Comparison of ENCODE assay signal across 20 cellular contexts in genomic region chr1:232057217-232057895, GRCh38.
"Had no signal": no experiment of that assay in that cellular context is flagged by ENCODE, and none has a peak within 500 bp of the region (broad histone marks: within the 10 kb centered on the region; RNA-seq: fewer than 3 reads in every experiment).

No MANE protein-coding gene starts in this region.

- FAIRE-seq: kidney had no signal

- H3K9me3 ChIP-seq: left ventricle myocardium inferior, prostate gland, uterus had no signal

- H3K4me1 ChIP-seq: left ventricle myocardium inferior, prostate gland, tibial nerve, uterus had no signal

- ATAC-seq: activated naive CD8-positive, alpha-beta T cell treated with anti-CD3 and anti-CD28 coated beads, Interleukin-2, amount 50 U/mL, for 24 hours; activated T-helper 17 cell treated with anti-CD3 and anti-CD28 coated beads, Interleukin-2, amount 50 U/mL, for 72 hours; naive thymus-derived CD8-positive, alpha-beta T cell; right cardiac atrium; stimulated activated naive B cell treated with anti-CD40 and anti-IgM and Interleukin-4, amounts not matched to agents 10 μg/mL and 1 μg/mL and 100 μg/mL, for 72 hours had no signal

- H3K27me3 ChIP-seq: tibial nerve, uterus had no signal

- DNase-seq: activated CD4-positive, alpha-beta T cell treated with anti-CD3 and anti-CD28 coated beads, Interleukin-2, amount 50 U/mL, for 4 hours; activated CD4-positive, CD25-positive, alpha-beta regulatory T cell treated with anti-CD3 and anti-CD28 coated beads, Interleukin-2, amount 50 U/mL, for 72 hours; activated naive CD4-positive, alpha-beta T cell treated with anti-CD3 and anti-CD28 coated beads for 36 hours; activated naive CD8-positive, alpha-beta T cell treated with anti-CD3 and anti-CD28 coated beads, Interleukin-2, amount 50 U/mL, for 24 hours; aorta; dermis blood vessel endothelial cell; hippocampal formation; kidney; left ventricle myocardium inferior; naive thymus-derived CD8-positive, alpha-beta T cell; nucleus accumbens; right cardiac atrium; stimulated activated CD4-positive, alpha-beta T cell treated with anti-CD3 and anti-CD28 coated beads, Interleukin-15, amount 100 ng/mL, for 24 hours; stimulated activated CD4-positive, alpha-beta T cell treated with anti-CD3 and anti-CD28 coated beads, Interleukin-4, amount 100 ng/mL, for 1 hour; stimulated activated naive B cell treated with anti-CD40 and anti-IgM and Interleukin-4, amounts not matched to agents 10 μg/mL and 1 μg/mL and 100 μg/mL, for 72 hours; uterus had no signal

- H3K27ac ChIP-seq: left ventricle myocardium inferior, prostate gland, skin epidermis, tibial nerve, uterus had no signal

- H3K4me3 ChIP-seq: left ventricle myocardium inferior, prostate gland, skin epidermis, tibial nerve, uterus had no signal

- H3K36me3 ChIP-seq: left ventricle myocardium inferior, prostate gland, uterus had no signal
